ENCODE assay signal across 9 cellular contexts in the genomic region with DNA sequence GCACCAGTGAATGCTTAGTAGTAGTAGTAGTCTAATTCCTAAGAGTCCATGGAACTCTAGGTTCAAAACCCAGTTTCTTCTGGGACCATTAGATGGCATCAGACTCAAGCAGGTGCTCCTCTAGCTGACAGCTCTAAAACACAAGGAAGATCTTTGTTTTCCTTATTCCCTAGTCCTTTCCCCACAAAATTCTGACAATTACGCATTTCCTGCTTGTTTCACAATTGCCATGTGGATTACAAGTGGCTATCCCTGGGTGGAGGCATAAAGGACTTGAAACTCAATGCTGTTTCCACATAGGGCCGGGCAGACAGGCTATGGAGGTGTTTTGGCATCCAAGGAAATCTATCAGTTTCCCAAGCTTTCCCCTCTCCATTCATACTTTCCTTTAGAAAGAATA. TPM values are rescaled to one million over a fixed set of nuclear protein-coding genes. Genes with fewer than 3 reads are reported as not detected.
A peak's percentile ranks its signal among the peaks of the same experiment; 100 is the strongest.
DNase-seq lines count a peak whose midpoint lies in the region; ATAC-seq and TF ChIP-seq lines count a peak whose summit lies in the region.
"Had no signal": no experiment of that assay in that cellular context is flagged by ENCODE, and none has a peak within 500 bp of the region (broad histone marks: within the 10 kb centered on the region; RNA-seq: fewer than 3 reads in every experiment).

No MANE protein-coding gene starts in this region.

- H3K27ac ChIP-seq in WERI-Rb-1 (no peak overlapping the region), vagina (no peak overlapping the region)
- H3K27ac ChIP-seq: SJSA1 had no signal

- TF ChIP-seq CTCF in WERI-Rb-1 (IDR thresholded peaks at IDR 0.05; ENCODE audit: low read depth, low read length) (peak; percentile 68), vagina (IDR thresholded peaks at IDR 0.05) (peak in 2 of 3 experiments; percentile 9 to 47)

- H3K4me3 ChIP-seq in WERI-Rb-1 (ENCODE audit: low read depth, low read length) (no peak overlapping the region), vagina (no peak overlapping the region)
- H3K4me3 ChIP-seq: SJSA1 had no signal

- H3K27me3 Mint-ChIP-seq in activated CD4-positive, alpha-beta T cell treated with anti-CD3 and anti-CD28 coated beads, Interleukin-2, amount 10 ng/mL, durations not matched to agents 24 days and 14 days: no peaks in the 10 kb centered on the region
- H3K27me3 Mint-ChIP-seq in activated CD8-positive, alpha-beta memory T cell treated with anti-CD3 and anti-CD28 coated beads, Interleukin-2, amount 10 ng/mL, durations not matched to agents 7 days and 5 days: no peaks in the 10 kb centered on the region

- no peaks in the 10 kb centered on the region for H3K27me3 ChIP-seq in WERI-Rb-1 (ENCODE audit: insufficient read depth, low read depth, severe bottlenecking)
- H3K27me3 ChIP-seq in vagina: no peaks in the 10 kb centered on the region
- H3K27me3 ChIP-seq: SJSA1 had no signal

- no peak overlapping the region for H3K27ac Mint-ChIP-seq in activated CD4-positive, alpha-beta T cell treated with anti-CD3 and anti-CD28 coated beads, Interleukin-2, amount 10 ng/mL, durations not matched to agents 24 days and 14 days
- no peak overlapping the region for H3K27ac Mint-ChIP-seq in activated CD8-positive, alpha-beta memory T cell treated with anti-CD3 and anti-CD28 coated beads, Interleukin-2, amount 10 ng/mL, durations not matched to agents 7 days and 5 days

- H3K4me1 ChIP-seq in vagina: no peaks in the 10 kb centered on the region
- H3K4me1 ChIP-seq: SJSA1 had no signal

- intact Hi-C loops in activated CD4-positive, alpha-beta T cell treated with anti-CD3 and anti-CD28 coated beads, Interleukin-2, amount 10 ng/mL, durations not matched to agents 24 days and 14 days (cut with micrococcal nuclease): loop anchor here (5.0 kb wide), 1 partner anchor 41 kb away; no protein-coding TSS in a partner anchor
- intact Hi-C loops in vagina (cut with DNase I): loop anchor here (5.0 kb wide), 1 partner anchor 41 kb away; no protein-coding TSS in a partner anchor

- no peak overlapping the region for H3K4me3 Mint-ChIP-seq in activated CD4-positive, alpha-beta T cell treated with anti-CD3 and anti-CD28 coated beads, Interleukin-2, amount 10 ng/mL, durations not matched to agents 24 days and 14 days
- no peak overlapping the region for H3K4me3 Mint-ChIP-seq in activated CD8-positive, alpha-beta memory T cell treated with anti-CD3 and anti-CD28 coated beads, Interleukin-2, amount 10 ng/mL, durations not matched to agents 7 days and 5 days

- no peak for ATAC-seq in activated CD8-positive, alpha-beta memory T cell treated with anti-CD3 and anti-CD28 coated beads, Interleukin-2, amount 10 ng/mL, durations not matched to agents 7 days and 5 days

- H3K9me3 Mint-ChIP-seq in activated CD4-positive, alpha-beta T cell treated with anti-CD3 and anti-CD28 coated beads, Interleukin-2, amount 10 ng/mL, durations not matched to agents 24 days and 14 days: no peaks in the 10 kb centered on the region
- no peaks in the 10 kb centered on the region for H3K9me3 Mint-ChIP-seq in activated CD8-positive, alpha-beta memory T cell treated with anti-CD3 and anti-CD28 coated beads, Interleukin-2, amount 10 ng/mL, durations not matched to agents 7 days and 5 days (ENCODE audit: low read depth)

- H3K9me3 ChIP-seq in WERI-Rb-1 (ENCODE audit: severe bottlenecking) (no peaks in the 10 kb centered on the region), vagina (no peaks in the 10 kb centered on the region)
- H3K9me3 ChIP-seq: SJSA1 had no signal

- H3K4me1 Mint-ChIP-seq in activated CD4-positive, alpha-beta T cell treated with anti-CD3 and anti-CD28 coated beads, Interleukin-2, amount 10 ng/mL, durations not matched to agents 24 days and 14 days: peaks cover 26% of the 10 kb centered on the region
- peaks cover 29% of the 10 kb centered on the region for H3K4me1 Mint-ChIP-seq in activated CD8-positive, alpha-beta memory T cell treated with anti-CD3 and anti-CD28 coated beads, Interleukin-2, amount 10 ng/mL, durations not matched to agents 7 days and 5 days

- TF ChIP-seq POLR2A in vagina (IDR thresholded peaks at IDR 0.05): no peak

- H3K36me3 ChIP-seq in WERI-Rb-1 (no peaks in the 10 kb centered on the region), vagina (peaks cover 0 to 17% of the 10 kb centered on the region in 2 donors)

- peak; percentile 53 for DNase-seq in activated CD4-positive, alpha-beta T cell treated with anti-CD3 and anti-CD28 coated beads, Interleukin-2, amount 10 ng/mL, durations not matched to agents 24 days and 14 days
- no peak for DNase-seq in activated CD4-positive, alpha-beta T cell treated with anti-CD3 and anti-CD28 coated beads, Interleukin-2, amount 50 U/mL, for 4 hours
- no peak for DNase-seq in WERI-Rb-1
- DNase-seq in hepatic stellate cell (ENCODE audit: low spot score): peak; percentile 19
- no peak for DNase-seq in vagina (ENCODE audit: extremely low spot score in 2 of 2)
- no peak for DNase-seq in activated effector memory CD4-positive, alpha-beta T cell treated with Interleukin-2 at 50 U/mL for 16 hours
- DNase-seq in stimulated activated CD4-positive, alpha-beta T cell treated with anti-CD3 and anti-CD28 coated beads, Interleukin-4, amount 100 ng/mL, for 24 hours: no peak
- DNase-seq in activated CD8-positive, alpha-beta memory T cell treated with anti-CD3 and anti-CD28 coated beads, Interleukin-2, amount 10 ng/mL, durations not matched to agents 7 days and 5 days: no peak

- H3K36me3 Mint-ChIP-seq in activated CD4-positive, alpha-beta T cell treated with anti-CD3 and anti-CD28 coated beads, Interleukin-2, amount 10 ng/mL, durations not matched to agents 24 days and 14 days (ENCODE audit: low read depth): peaks cover 40% of the 10 kb centered on the region
- peaks cover 34% of the 10 kb centered on the region for H3K36me3 Mint-ChIP-seq in activated CD8-positive, alpha-beta memory T cell treated with anti-CD3 and anti-CD28 coated beads, Interleukin-2, amount 10 ng/mL, durations not matched to agents 7 days and 5 days

- CTCF ChIA-PET in activated CD8-positive, alpha-beta memory T cell treated with anti-CD3 and anti-CD28 coated beads, Interleukin-2, amount 10 ng/mL, durations not matched to agents 7 days and 5 days (lab: Charles Lee): interaction anchor here (0.9 to 3.7 kb wide), 3 partner anchors 13 to 46 kb away, joined by 4 to 27 read pairs (median 7); partner anchors contain the start of gene TAP2

RNA-seq across cellular contexts. Expression of gene HLA-DOB, which starts 9.2 kb away (rescaled TPM):
- total RNA-seq in activated CD4-positive, alpha-beta T cell treated with anti-CD3 and anti-CD28 coated beads, Interleukin-2, amount 10 ng/mL, durations not matched to agents 24 days and 14 days: 2.8 and 4.2 TPM in 2 replicates
- 2.7 TPM for total RNA-seq in vagina
- total RNA-seq in activated CD8-positive, alpha-beta memory T cell treated with anti-CD3 and anti-CD28 coated beads, Interleukin-2, amount 10 ng/mL, durations not matched to agents 7 days and 5 days: 1 to 10 TPM; 2.7 to 3.9 TPM

RNA-seq across cellular contexts. Expression of gene TAP2, which starts 12.6 kb away (rescaled TPM):
- total RNA-seq in activated CD4-positive, alpha-beta T cell treated with anti-CD3 and anti-CD28 coated beads, Interleukin-2, amount 10 ng/mL, durations not matched to agents 24 days and 14 days: 152 and 163 TPM in 2 replicates
- total RNA-seq in vagina: 19.9 TPM
- 100 to 1,000 TPM; 242 to 258 TPM for total RNA-seq in activated CD8-positive, alpha-beta memory T cell treated with anti-CD3 and anti-CD28 coated beads, Interleukin-2, amount 10 ng/mL, durations not matched to agents 7 days and 5 days

RNA-seq across cellular contexts. Expression of gene PSMB8, which starts 17.9 kb away (rescaled TPM):
- 342 and 353 TPM in 2 replicates for total RNA-seq in activated CD4-positive, alpha-beta T cell treated with anti-CD3 and anti-CD28 coated beads, Interleukin-2, amount 10 ng/mL, durations not matched to agents 24 days and 14 days
- 31.9 TPM for total RNA-seq in vagina
- 100 to 1,000 TPM; 461 to 464 TPM for total RNA-seq in activated CD8-positive, alpha-beta memory T cell treated with anti-CD3 and anti-CD28 coated beads, Interleukin-2, amount 10 ng/mL, durations not matched to agents 7 days and 5 days

RNA-seq across cellular contexts. Expression of gene TAP1, which starts 27.5 kb away (rescaled TPM):
- 275 and 283 TPM in 2 replicates for total RNA-seq in activated CD4-positive, alpha-beta T cell treated with anti-CD3 and anti-CD28 coated beads, Interleukin-2, amount 10 ng/mL, durations not matched to agents 24 days and 14 days
- 50.6 TPM for total RNA-seq in vagina
- total RNA-seq in activated CD8-positive, alpha-beta memory T cell treated with anti-CD3 and anti-CD28 coated beads, Interleukin-2, amount 10 ng/mL, durations not matched to agents 7 days and 5 days: 100 to 1,000 TPM; 407 to 417 TPM

RNA-seq across cellular contexts. Expression of gene PSMB9, which starts 28.0 kb away (rescaled TPM):
- 249 and 257 TPM in 2 replicates for total RNA-seq in activated CD4-positive, alpha-beta T cell treated with anti-CD3 and anti-CD28 coated beads, Interleukin-2, amount 10 ng/mL, durations not matched to agents 24 days and 14 days
- total RNA-seq in vagina: 19.6 TPM
- 100 to 1,000 TPM; 402 to 473 TPM for total RNA-seq in activated CD8-positive, alpha-beta memory T cell treated with anti-CD3 and anti-CD28 coated beads, Interleukin-2, amount 10 ng/mL, durations not matched to agents 7 days and 5 days

Comparison
In these comparisons a context has a peak if more than half of its experiments do, and no peak if none do; other contexts are left out.
1. DNase-seq: peak in activated CD4-positive, alpha-beta T cell treated with anti-CD3 and anti-CD28 coated beads, Interleukin-2, amount 10 ng/mL, durations not matched to agents 24 days and 14 days (single experiment) and hepatic stellate cell (single experiment); none in activated CD4-positive, alpha-beta T cell treated with anti-CD3 and anti-CD28 coated beads, Interleukin-2, amount 50 U/mL, for 4 hours (0 of 2), WERI-Rb-1 (single experiment), vagina (0 of 2), activated effector memory CD4-positive, alpha-beta T cell treated with Interleukin-2 at 50 U/mL for 16 hours (single experiment), stimulated activated CD4-positive, alpha-beta T cell treated with anti-CD3 and anti-CD28 coated beads, Interleukin-4, amount 100 ng/mL, for 24 hours (single experiment) and activated CD8-positive, alpha-beta memory T cell treated with anti-CD3 and anti-CD28 coated beads, Interleukin-2, amount 10 ng/mL, durations not matched to agents 7 days and 5 days (single experiment).
2. RNA of gene PSMB8, which starts 17.9 kb away (total RNA-seq): 461 to 464 TPM in activated CD8-positive, alpha-beta memory T cell treated with anti-CD3 and anti-CD28 coated beads, Interleukin-2, amount 10 ng/mL, durations not matched to agents 7 days and 5 days and 342 to 353 TPM in activated CD4-positive, alpha-beta T cell treated with anti-CD3 and anti-CD28 coated beads, Interleukin-2, amount 10 ng/mL, durations not matched to agents 24 days and 14 days; 31.9 TPM in vagina (single experiment); every median in the first group is over 10 times any median in the second.